In genomic region chr6:152244998-152245630, GRCh38 we compare ENCODE assay signal across 16 cellular contexts.
A peak's percentile ranks its signal among the peaks of the same experiment; 100 is the strongest.
DNase-seq lines count a peak whose midpoint lies in the region; ATAC-seq and TF ChIP-seq lines count a peak whose summit lies in the region.
"Had no signal": no experiment of that assay in that cellular context is flagged by ENCODE, and none has a peak within 500 bp of the region (broad histone marks: within the 10 kb centered on the region; RNA-seq: fewer than 3 reads in every experiment).

No MANE protein-coding gene starts in this region.

- H3K27me3 Mint-ChIP-seq in nephron (ENCODE audit: low read depth), result no peaks in the 10 kb centered on the region
- H3K27me3 Mint-ChIP-seq in activated CD4-positive, alpha-beta T cell treated with anti-CD3 and anti-CD28 coated beads, Interleukin-2, amount 10 ng/mL, durations not matched to agents 24 days and 14 days, result no peaks in the 10 kb centered on the region
- H3K27me3 Mint-ChIP-seq: activated naive CD8-positive, alpha-beta T cell; stimulated activated naive CD8-positive, alpha-beta T cell treated with anti-CD3 and anti-CD28 coated beads, Interleukin-15, amount 100 ng/mL, for 72 hours had no signal

- peak in 2 of 3 experiments; percentile 23 to 48 for DNase-seq in NCI-H1417 (lab: John Stamatoyannopoulos, UW)
- no peak for DNase-seq in NCI-H1417 treated with DMSO at 0.1 percent for 48 hours (lab: John Stamatoyannopoulos, UW)
- peak; percentile 48 for DNase-seq in fibroblast of mammary gland (ENCODE audit: low read depth)
- no peak for DNase-seq in transverse colon
- DNase-seq in activated CD4-positive, alpha-beta T cell treated with anti-CD3 and anti-CD28 coated beads, Interleukin-2, amount 10 ng/mL, durations not matched to agents 24 days and 14 days, result no peak
- DNase-seq: 8988T; GM23248; Karpas-422; NCI-H2081; NK-92 treated with Interleukin-12 subunit alpha and Interleukin-12 subunit beta, amount 100 ng/mL, for 24 hours; stimulated activated naive CD8-positive, alpha-beta T cell treated with anti-CD3 and anti-CD28 coated beads, Interleukin-15, amount 100 ng/mL, for 72 hours had no signal

- no peak for TF ChIP-seq POLR2A in transverse colon (IDR thresholded peaks at IDR 0.05)

- no peaks in the 10 kb centered on the region for H3K9me3 Mint-ChIP-seq in nephron
- H3K9me3 Mint-ChIP-seq in activated CD4-positive, alpha-beta T cell treated with anti-CD3 and anti-CD28 coated beads, Interleukin-2, amount 10 ng/mL, durations not matched to agents 24 days and 14 days, result no peaks in the 10 kb centered on the region
- H3K9me3 Mint-ChIP-seq: stimulated activated naive CD8-positive, alpha-beta T cell treated with anti-CD3 and anti-CD28 coated beads, Interleukin-15, amount 100 ng/mL, for 72 hours had no signal

- no peak overlapping the region for H3K4me3 ChIP-seq in fibroblast of mammary gland (ENCODE audit: control insufficient read depth, low read depth, low read length)
- no peak overlapping the region for H3K4me3 ChIP-seq in transverse colon
- H3K4me3 ChIP-seq: GM23248 had no signal

- no peak overlapping the region for H3K4me3 Mint-ChIP-seq in nephron
- no peak overlapping the region for H3K4me3 Mint-ChIP-seq in activated CD4-positive, alpha-beta T cell treated with anti-CD3 and anti-CD28 coated beads, Interleukin-2, amount 10 ng/mL, durations not matched to agents 24 days and 14 days
- H3K4me3 Mint-ChIP-seq: activated naive CD8-positive, alpha-beta T cell; stimulated activated naive CD8-positive, alpha-beta T cell treated with anti-CD3 and anti-CD28 coated beads, Interleukin-15, amount 100 ng/mL, for 72 hours had no signal

- TF ChIP-seq CTCF in fibroblast of mammary gland (conservative IDR thresholded peaks at IDR 0.05; ENCODE audit: control insufficient read depth, insufficient read depth, low read depth, low read length), result no peak
- no peak for TF ChIP-seq CTCF in nephron (IDR thresholded peaks at IDR 0.05; ENCODE audit: unreplicated experiment in 3 of 3)
- no peak for TF ChIP-seq CTCF in transverse colon (IDR thresholded peaks at IDR 0.05)

- TF ChIP-seq EP300 in transverse colon (IDR thresholded peaks at IDR 0.05; ENCODE audit: low read depth), result no peak

- H3K27me3 ChIP-seq in transverse colon, result no peaks in the 10 kb centered on the region

- peak overlapping the region in 3 of 4 donors; percentile 4 to 59 (median 58) for H3K27ac ChIP-seq in transverse colon
- H3K27ac ChIP-seq: GM23248, HL-60 had no signal

- ATAC-seq in HG03565 (IDR thresholded peaks at IDR 0.05; ENCODE audit: unreplicated experiment), result no peak
- ATAC-seq in GM19463 (IDR thresholded peaks at IDR 0.05; ENCODE audit: unreplicated experiment), result no peak
- ATAC-seq: stimulated activated naive CD8-positive, alpha-beta T cell treated with anti-CD3 and anti-CD28 coated beads, Interleukin-15, amount 100 ng/mL, for 72 hours had no signal

- H3K4me1 Mint-ChIP-seq in nephron, result peaks cover 54% of the 10 kb centered on the region
- H3K4me1 Mint-ChIP-seq in activated CD4-positive, alpha-beta T cell treated with anti-CD3 and anti-CD28 coated beads, Interleukin-2, amount 10 ng/mL, durations not matched to agents 24 days and 14 days, result no peaks in the 10 kb centered on the region
- H3K4me1 Mint-ChIP-seq: stimulated activated naive CD8-positive, alpha-beta T cell treated with anti-CD3 and anti-CD28 coated beads, Interleukin-15, amount 100 ng/mL, for 72 hours had no signal

- 63 to 78% methylated on average over 2 to 4 of the region's 4 CpGs for WGBS in transverse colon (ENCODE audit: low coverage in 1 of 2), 2 donors

- intact Hi-C loops in transverse colon (cut with DNase I; ENCODE audit: low total_unique reads), result no loop called here
- intact Hi-C loops in activated CD4-positive, alpha-beta T cell treated with anti-CD3 and anti-CD28 coated beads, Interleukin-2, amount 10 ng/mL, durations not matched to agents 24 days and 14 days (cut with micrococcal nuclease), result no loop called here

- peaks cover 0 to 12% (median 2%) of the 10 kb centered on the region in 4 donors for H3K4me1 ChIP-seq in transverse colon

- no peaks in the 10 kb centered on the region for H3K9me3 ChIP-seq in transverse colon

- peaks cover 0 to 5% (median 0%) of the 10 kb centered on the region in 4 donors for H3K36me3 ChIP-seq in transverse colon

- in situ Hi-C loops in transverse colon (cut with MboI; ENCODE audit: low pct_ligation_motif_present in 1 of 4, low pct_unique_long_range_greater_than_20kb in 1 of 4, low sequenced_read_pairs in 3 of 4), result no loop called here

- peaks cover 67% of the 10 kb centered on the region for H3K36me3 Mint-ChIP-seq in nephron (ENCODE audit: low read depth)
- peaks cover 42% of the 10 kb centered on the region for H3K36me3 Mint-ChIP-seq in activated CD4-positive, alpha-beta T cell treated with anti-CD3 and anti-CD28 coated beads, Interleukin-2, amount 10 ng/mL, durations not matched to agents 24 days and 14 days (ENCODE audit: low read depth)

- peak overlapping the region; percentile 41 to 59 (median 47) for H3K27ac Mint-ChIP-seq in nephron
- no peak overlapping the region for H3K27ac Mint-ChIP-seq in activated CD4-positive, alpha-beta T cell treated with anti-CD3 and anti-CD28 coated beads, Interleukin-2, amount 10 ng/mL, durations not matched to agents 24 days and 14 days
- H3K27ac Mint-ChIP-seq: activated naive CD8-positive, alpha-beta T cell; stimulated activated naive CD8-positive, alpha-beta T cell treated with anti-CD3 and anti-CD28 coated beads, Interleukin-15, amount 100 ng/mL, for 72 hours had no signal

Comparison
In these comparisons a context has a peak if more than half of its experiments do, and no peak if none do; other contexts are left out.
1. DNase-seq: peak in NCI-H1417 (2 of 3) and fibroblast of mammary gland (single experiment); none in NCI-H1417 treated with DMSO at 0.1 percent for 48 hours (single experiment), transverse colon (single experiment) and activated CD4-positive, alpha-beta T cell treated with anti-CD3 and anti-CD28 coated beads, Interleukin-2, amount 10 ng/mL, durations not matched to agents 24 days and 14 days (single experiment).